In genomic region chr4:158826882-158827281, GRCh38 we compare ENCODE assay signal across 10 cellular contexts. TPM values are rescaled to one million over a fixed set of nuclear protein-coding genes. Genes with fewer than 3 reads are reported as not detected.
DNase-seq lines count a peak whose midpoint lies in the region; ATAC-seq and TF ChIP-seq lines count a peak whose summit lies in the region.
"Had no signal": no experiment of that assay in that cellular context is flagged by ENCODE, and none has a peak within 500 bp of the region (broad histone marks: within the 10 kb centered on the region; RNA-seq: fewer than 3 reads in every experiment).

No MANE protein-coding gene starts in this region.

- TF ChIP-seq POLR2A in thyroid gland (IDR thresholded peaks at IDR 0.05) = no peak

- 34% methylated on average over 1 of the region's 1 CpG for WGBS in hepatocyte (ENCODE audit: low lambda C conversion rate, missing lambda C conversion rate)
- WGBS in thyroid gland, 2 donors = 22 to 23% methylated on average over 1 of the region's 1 CpG

- H3K9me3 ChIP-seq in PC-9 (ENCODE audit: insufficient read depth, low read depth) (no peaks in the 10 kb centered on the region), hepatocyte (ENCODE audit: low read depth) (no peaks in the 10 kb centered on the region), thyroid gland (no peaks in the 10 kb centered on the region)
- H3K9me3 ChIP-seq: vagina had no signal

- H3K79me2 ChIP-seq in PC-9 (ENCODE audit: low read depth) (no peaks in the 10 kb centered on the region), hepatocyte (peaks cover 27% of the 10 kb centered on the region)

- H2AFZ ChIP-seq in PC-9 (no peak overlapping the region), hepatocyte (no peak overlapping the region)

- H3K27ac ChIP-seq in PC-9 (peak overlapping the region; percentile 74), hepatocyte (peak overlapping the region; percentile 91), thyroid gland (peak overlapping the region; percentile 54 to 83 (median 73))
- H3K27ac ChIP-seq: vagina had no signal

- no peaks in the 10 kb centered on the region for H4K20me1 ChIP-seq in PC-9 (ENCODE audit: insufficient read depth)
- no peaks in the 10 kb centered on the region for H4K20me1 ChIP-seq in hepatocyte (ENCODE audit: insufficient read depth, poor library complexity, severe bottlenecking)

- no peak for TF ChIP-seq CTCF in PC-9 (conservative IDR thresholded peaks at IDR 0.05)
- no peak for TF ChIP-seq CTCF in hepatocyte (IDR thresholded peaks at IDR 0.05; ENCODE audit: poor library complexity)
- no peak for TF ChIP-seq CTCF in thyroid gland (IDR thresholded peaks at IDR 0.05)

- ATAC-seq in Right ventricle myocardium superior (ENCODE audit: poor library complexity) = peak; percentile 11
- ATAC-seq in left ventricle myocardium superior = no peak
- no peak for ATAC-seq in HG03457 (IDR thresholded peaks at IDR 0.05; ENCODE audit: unreplicated experiment)

- H3K4me2 ChIP-seq in PC-9 (peak overlapping the region; percentile 62), hepatocyte (peak overlapping the region; percentile 47)

- H3K4me1 ChIP-seq in PC-9 (replicated peaks; ENCODE audit: insufficient read depth) = peaks cover 48% of the 10 kb centered on the region
- H3K4me1 ChIP-seq in hepatocyte (ENCODE audit: insufficient read depth) = peaks cover 39% of the 10 kb centered on the region
- peaks cover 47 to 57% of the 10 kb centered on the region in 2 donors for H3K4me1 ChIP-seq in thyroid gland

- POLR2A ChIA-PET in PC-9 (lab: Charles Lee; ENCODE audit: unreplicated experiment) = no interaction called here

- intact Hi-C loops in Right ventricle myocardium superior (cut with DNase I) (no loop called here), left ventricle myocardium superior (cut with micrococcal nuclease) (no loop called here), PC-9 (cut with micrococcal nuclease; ENCODE audit: unreplicated experiment) (loop anchor here (1.0 kb wide), 1 partner anchor 17 kb away; no protein-coding TSS in a partner anchor), thyroid gland (cut with DNase I) (no loop called here)

- DNase-seq in Right ventricle myocardium superior = no peak
- DNase-seq in left ventricle myocardium superior = no peak
- peak; percentile 54 to 86 for DNase-seq in PC-9
- DNase-seq in hepatocyte (ENCODE audit: low spot score) = peak; percentile 72
- peak; percentile 39 to 40 for DNase-seq in thyroid gland
- DNase-seq in activated CD4-positive, alpha-beta T cell treated with anti-CD3 and anti-CD28 coated beads for 4 hours = no peak
- no peak for DNase-seq in 8988T
- DNase-seq: activated gamma-delta T cell treated with Interleukin-2 at 50 U/mL for 16 hours had no signal

- H3K9me2 ChIP-seq in PC-9 (ENCODE audit: insufficient read depth) (no peaks in the 10 kb centered on the region), hepatocyte (replicated peaks; ENCODE audit: insufficient read depth) (no peaks in the 10 kb centered on the region)

- H3K27me3 ChIP-seq in PC-9 (ENCODE audit: insufficient read depth, low read depth) = no peaks in the 10 kb centered on the region
- no peaks in the 10 kb centered on the region for H3K27me3 ChIP-seq in hepatocyte
- H3K27me3 ChIP-seq in thyroid gland = no peaks in the 10 kb centered on the region
- H3K27me3 ChIP-seq: vagina had no signal

- H3K4me3 ChIP-seq in PC-9 (no peak overlapping the region), hepatocyte (no peak overlapping the region), thyroid gland (replicated peaks in 1 of 3) (no peak overlapping the region)
- H3K4me3 ChIP-seq: vagina had no signal

- no TSS peak for BruUV-seq in PC-9 (replicated peaks; lab: Mats Ljungman, UMichigan)

- CTCF ChIA-PET in PC-9 (lab: Charles Lee) = no interaction called here

- H3F3A ChIP-seq in PC-9 (ENCODE audit: insufficient read depth, low read depth) = peaks cover 21% of the 10 kb centered on the region

- H3K36me3 ChIP-seq in PC-9 (ENCODE audit: low read depth) = no peaks in the 10 kb centered on the region
- no peaks in the 10 kb centered on the region for H3K36me3 ChIP-seq in hepatocyte (replicated peaks; ENCODE audit: insufficient read depth, low read depth)
- peaks cover 0 to 2% of the 10 kb centered on the region in 2 donors for H3K36me3 ChIP-seq in thyroid gland
- H3K36me3 ChIP-seq: vagina had no signal

RNA-seq across cellular contexts. Expression of gene FNIP2, which starts 58.1 kb away (rescaled TPM):
- total RNA-seq in Right ventricle myocardium superior (46.2 TPM), left ventricle myocardium superior (50.7 TPM), PC-9 (2021) (2.1 and 2.5 TPM in 2 replicates), hepatocyte (53.2 and 61.0 TPM in 2 replicates), thyroid gland (10 to 100 TPM; 48.9 to 75.8 (median 63.2) TPM)
- polyA plus RNA-seq in hepatocyte = 20.8 and 23.4 TPM in 2 replicates

Comparison
In these comparisons a context has a peak if more than half of its experiments do, and no peak if none do; other contexts are left out.
1. DNase-seq: peak in PC-9 (2 of 2), hepatocyte (single experiment) and thyroid gland (2 of 2); none in Right ventricle myocardium superior (single experiment), left ventricle myocardium superior (single experiment), activated CD4-positive, alpha-beta T cell treated with anti-CD3 and anti-CD28 coated beads for 4 hours (0 of 2) and 8988T (single experiment).
2. RNA of gene FNIP2, which starts 58.1 kb away (total RNA-seq): 48.9 to 75.8 TPM in thyroid gland, 53.2 to 61.0 TPM in hepatocyte, 50.7 TPM in left ventricle myocardium superior (single experiment) and 46.2 TPM in Right ventricle myocardium superior (single experiment); 2.1 to 2.5 TPM in PC-9; every median in the first group is over 10 times any median in the second.
3. Peak in every context shown above with its lines, with median percentiles within 50 percentile points of each other: H3K27ac ChIP-seq.